In genomic region chr14:59632381-59632780, GRCh38 we compare ENCODE assay signal across 8 cellular contexts. TPM values are rescaled to one million over a fixed set of nuclear protein-coding genes. Genes with fewer than 3 reads are reported as not detected.
A peak's percentile ranks its signal among the peaks of the same experiment; 100 is the strongest.
DNase-seq lines count a peak whose midpoint lies in the region; ATAC-seq and TF ChIP-seq lines count a peak whose summit lies in the region.

No MANE protein-coding gene starts in this region.

- H3K36me3 ChIP-seq in ovary, result no peaks in the 10 kb centered on the region

- peaks cover 2% of the 10 kb centered on the region for H3K4me1 ChIP-seq in ovary (ENCODE audit: insufficient read depth)

- no peak for TF ChIP-seq EP300 in ovary (IDR thresholded peaks at IDR 0.05)

- peaks cover 0 to 5% of the 10 kb centered on the region in 2 donors for H3K9me3 ChIP-seq in ovary

- in situ Hi-C loops in GM13977 (cut with MboI; ENCODE audit: low pct_unique_long_range_greater_than_20kb, low sequenced_read_pairs, unreplicated experiment) (loop anchor here (25.0 kb wide), 1 partner anchor 255 kb away; no protein-coding TSS in a partner anchor), astrocyte of the cerebellum (cut with HindIII; ENCODE audit: low sequenced_read_pairs) (no loop called here)

- intact Hi-C loops in ovary (cut with DNase I), result no loop called here

- H3K4me3 Mint-ChIP-seq in mesothelial cell of epicardium, result no peak overlapping the region

- peak; percentile 39 for TF ChIP-seq CTCF in AG09319 (IDR thresholded peaks at IDR 0.05; ENCODE audit: low read depth, low read length)
- peak; percentile 77 for TF ChIP-seq CTCF in GM13977 (IDR thresholded peaks at IDR 0.05; ENCODE audit: extremely low read depth, insufficient read depth, missing control alignments)
- peak; percentile 72 for TF ChIP-seq CTCF in astrocyte of the cerebellum (IDR thresholded peaks at IDR 0.05; ENCODE audit: low read depth, low read length, missing control alignments)
- peak; percentile 22 for TF ChIP-seq CTCF in mesothelial cell of epicardium (IDR thresholded peaks at IDR 0.05; ENCODE audit: unreplicated experiment)
- no peak for TF ChIP-seq CTCF in ovary (IDR thresholded peaks at IDR 0.05)

- 43 to 68% (median 51%) methylated on average over 3 of the region's 3 CpGs for WGBS in ovary, 3 donors

- H3K27ac Mint-ChIP-seq in mesothelial cell of epicardium, result no peak overlapping the region

- no peaks in the 10 kb centered on the region for H3K27me3 ChIP-seq in ovary

- H3K27me3 Mint-ChIP-seq in mesothelial cell of epicardium (ENCODE audit: low read depth), result peaks cover 75% of the 10 kb centered on the region

- no peak for TF ChIP-seq POLR2A in ovary (IDR thresholded peaks at IDR 0.05)

- H3K27ac ChIP-seq in ovary, result no peak overlapping the region

- peaks cover 22% of the 10 kb centered on the region for H3K9me3 Mint-ChIP-seq in mesothelial cell of epicardium

- peaks cover 2% of the 10 kb centered on the region for H3K4me1 Mint-ChIP-seq in mesothelial cell of epicardium

- DNase-seq in AG09319 (ENCODE audit: extremely low read depth, low read depth) (no peak), GM13977 (ENCODE audit: low spot score) (peak; percentile 64), NCI-H146 (lab: John Stamatoyannopoulos, UW) (peak; percentile 30), astrocyte of the cerebellum (ENCODE audit: low read depth) (peak; percentile 15), mesothelial cell of epicardium (ENCODE audit: low spot score in 2 of 2, unreplicated experiment in 2 of 2) (no peak), ovary (no peak)

- H3K4me3 ChIP-seq in astrocyte of the cerebellum (ENCODE audit: low read depth, low read length) (no peak overlapping the region), ovary (no peak overlapping the region)

- ATAC-seq in GM18870 (IDR thresholded peaks at IDR 0.05; ENCODE audit: unreplicated experiment) (no peak), HG03457 (IDR thresholded peaks at IDR 0.05; ENCODE audit: unreplicated experiment) (no peak)

- no peaks in the 10 kb centered on the region for H3K36me3 Mint-ChIP-seq in mesothelial cell of epicardium

RNA-seq across cellular contexts. Expression of gene CCDC175, which starts 55.8 kb away (rescaled TPM):
- total RNA-seq in mesothelial cell of epicardium, result 0.16 TPM in 1 of 3 replicates, not detected in the others
- total RNA-seq in ovary, result under 1 TPM in 1 of 7 donors, not detected in 6; 0.34 TPM
- polyA plus RNA-seq in ovary, result not detected

Comparison
In these comparisons a context has a peak if more than half of its experiments do, and no peak if none do; other contexts are left out.
1. DNase-seq: peak in GM13977 (single experiment), NCI-H146 (single experiment) and astrocyte of the cerebellum (single experiment); none in AG09319 (single experiment), mesothelial cell of epicardium (0 of 2) and ovary (0 of 5).
2. CTCF ChIP-seq: peak in AG09319 (single experiment), GM13977 (single experiment), astrocyte of the cerebellum (single experiment) and mesothelial cell of epicardium (single experiment); none in ovary (0 of 3).